ENCODE assay signal across 11 cellular contexts in the genomic region with DNA sequence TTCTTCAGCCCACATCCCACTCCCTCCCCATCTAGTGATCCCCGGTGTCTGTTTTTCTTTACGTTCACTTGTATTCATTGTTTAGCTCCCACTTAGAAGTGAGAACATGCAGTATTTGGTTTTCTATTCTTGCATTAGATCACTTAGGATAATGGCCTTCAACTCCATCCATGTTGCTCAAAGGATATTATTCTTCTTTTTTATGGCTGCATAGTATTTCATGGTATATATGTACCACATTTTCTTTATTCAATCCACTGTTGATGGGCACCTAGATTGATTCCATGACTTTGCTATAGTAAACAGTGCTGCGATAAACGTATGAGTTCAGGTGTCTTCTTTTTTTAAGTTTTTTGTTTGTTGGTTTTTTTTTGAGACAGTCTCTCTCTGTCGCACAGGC.
"Had no signal": no experiment of that assay in that cellular context is flagged by ENCODE, and none has a peak within 500 bp of the region (broad histone marks: within the 10 kb centered on the region; RNA-seq: fewer than 3 reads in every experiment).

No MANE protein-coding gene starts in this region.

- H3K9me3 ChIP-seq: HAP-1 had no signal

- ATAC-seq: GM23338, HCT116 had no signal

- H3K9ac ChIP-seq: GM23248 had no signal

- H2AFZ ChIP-seq: GM23248, GM23338 had no signal

- FAIRE-seq: H1, H54 had no signal

- H3K27ac ChIP-seq: GM23248 had no signal

- DNase-seq: GM23248, GOT3, H7, H9, HCEC 1CT, HFFc6 had no signal

- H3K4me3 ChIP-seq: GM23248, GM23338, HAP-1 had no signal

- H3K4me3 Mint-ChIP-seq: GM23338, H9, HFFc6 had no signal

- H3K36me3 ChIP-seq: HAP-1 had no signal

- H3K27ac Mint-ChIP-seq: GM23338, H9, HFFc6 had no signal

- H3K4me2 ChIP-seq: GM23338 had no signal
